Comparison of ENCODE assay signal across 11 cellular contexts in the genomic region with DNA sequence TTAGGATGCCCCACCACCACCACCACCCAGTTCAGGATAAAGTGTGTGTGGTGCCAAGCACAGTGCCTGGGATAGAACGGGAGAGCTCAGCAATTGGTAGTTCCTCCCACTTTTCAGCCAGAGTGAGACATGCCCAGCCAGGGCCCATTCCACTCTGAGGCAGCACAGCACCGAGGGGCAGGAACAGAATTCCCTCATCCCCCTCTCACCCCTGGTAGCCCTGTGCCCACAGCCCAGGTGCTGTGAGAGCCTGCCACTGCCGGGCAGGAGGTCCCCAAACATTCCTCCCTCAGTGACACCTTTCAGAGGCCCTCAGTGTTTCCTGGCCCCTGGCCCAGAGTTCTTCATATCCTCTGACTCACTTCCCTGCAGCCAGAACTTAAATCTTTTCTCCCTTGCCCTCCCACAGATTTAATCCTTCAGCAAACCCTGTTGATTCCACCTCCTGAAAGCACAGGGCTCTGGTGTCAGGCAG. TPM values are rescaled to one million over a fixed set of nuclear protein-coding genes. Genes with fewer than 3 reads are reported as not detected.
DNase-seq lines count a peak whose midpoint lies in the region; ATAC-seq and TF ChIP-seq lines count a peak whose summit lies in the region.
"Had no signal": no experiment of that assay in that cellular context is flagged by ENCODE, and none has a peak within 500 bp of the region (broad histone marks: within the 10 kb centered on the region; RNA-seq: fewer than 3 reads in every experiment).

No MANE protein-coding gene starts in this region.

- peak overlapping the region; percentile 46 for H3K4me3 Mint-ChIP-seq in HFFc6
- H3K4me3 Mint-ChIP-seq: CD4-positive, alpha-beta memory T cell had no signal

- H3K9me3 ChIP-seq in AG04450 (ENCODE audit: control insufficient read depth, insufficient read depth, low read length): no peaks in the 10 kb centered on the region
- H3K9me3 ChIP-seq: colonic mucosa had no signal

- H3K4me3 ChIP-seq in AG04450 (ENCODE audit: low read depth, low read length): no peak overlapping the region
- H3K4me3 ChIP-seq: colonic mucosa had no signal

- H3K27ac ChIP-seq in AG04450 (ENCODE audit: low read depth, low read length): peak overlapping the region; percentile 47
- H3K27ac ChIP-seq: colonic mucosa had no signal

- H3K9me3 Mint-ChIP-seq in HFFc6: no peaks in the 10 kb centered on the region
- H3K9me3 Mint-ChIP-seq: CD4-positive, alpha-beta memory T cell had no signal

- POLR2A ChIA-PET in AG04450 (lab: Yijun Ruan, JAX): no interaction called here

- H3K27ac Mint-ChIP-seq in HFFc6: peak overlapping the region; percentile 82
- H3K27ac Mint-ChIP-seq: CD4-positive, alpha-beta memory T cell had no signal

- no peaks in the 10 kb centered on the region for H3K27me3 ChIP-seq in AG04450 (ENCODE audit: control insufficient read depth, insufficient read depth, low read length)
- H3K27me3 ChIP-seq: colonic mucosa had no signal

- H3K27me3 Mint-ChIP-seq in HFFc6 (ENCODE audit: insufficient read depth): peaks cover 5% of the 10 kb centered on the region; the same call in 1 of the 2 replicates
- H3K27me3 Mint-ChIP-seq: CD4-positive, alpha-beta memory T cell had no signal

- no peaks in the 10 kb centered on the region for H3K36me3 Mint-ChIP-seq in HFFc6 (ENCODE audit: low read depth)
- H3K36me3 Mint-ChIP-seq: CD4-positive, alpha-beta memory T cell had no signal

- H3K4me1 Mint-ChIP-seq in HFFc6 (ENCODE audit: low read depth): peaks cover 56% of the 10 kb centered on the region

- DNase-seq in AG04450 (ENCODE audit: low read depth, low spot score): peak; percentile 29
- peak; percentile 63 for DNase-seq in HFFc6
- DNase-seq in amniotic epithelial cell (ENCODE audit: low read depth): peak; percentile 77
- peak; percentile 39 for DNase-seq in kidney glomerular epithelial cell (lab: John Stamatoyannopoulos, UW)
- no peak for DNase-seq in DMS153 (lab: John Stamatoyannopoulos, UW)
- DNase-seq in NCI-H146 treated with DMSO at 0.1 percent for 48 hours (lab: John Stamatoyannopoulos, UW; ENCODE audit: unreplicated experiment): no peak
- no peak for DNase-seq in NCI-H2029 (lab: John Stamatoyannopoulos, UW)

- ATAC-seq in GM19035 (IDR thresholded peaks at IDR 0.05; ENCODE audit: unreplicated experiment): no peak

- TF ChIP-seq CTCF in AG04450 (IDR thresholded peaks at IDR 0.05; ENCODE audit: low read depth, low read length) (no peak), HFFc6 (IDR thresholded peaks at IDR 0.05) (no peak)

- CTCF ChIA-PET in AG04450 (lab: Charles Lee): interaction anchor here (0.8 to 3.4 kb wide), 25 partner anchors 8 to 999 kb away, joined by 3 to 34 read pairs (median 4); partner anchors contain the start of genes RBM41 and RIPPLY1

RNA-seq across cellular contexts. Expression of gene RIPPLY1, which starts 8.1 kb away (rescaled TPM):
- not detected in 2 replicates for polyA plus RNA-seq in AG04450 (2011; rRNA removed)
- polyA minus RNA-seq in AG04450 (2011; rRNA and poly(A)+ RNA removed): not detected in 2 replicates
- not detected for total RNA-seq in HFFc6 (2021; fragmentation: NEBNext Ultra II Directional; extraction: Animal tissue kit (Norgen Biotek cat#: 25700))
- total RNA-seq: CD4-positive, alpha-beta memory T cell; colonic mucosa; T-helper 1 cell treated with Interleukin-12 subunit alpha and Interleukin-12 subunit beta and Interleukin-4 antibody, amounts not matched to agents 30 ng/mL and 1 ng/mL, for 36 hours had no signal
- polyA plus RNA-seq: CD4-positive, alpha-beta memory T cell had no signal

RNA-seq across cellular contexts. Expression of gene CLDN2, which starts 25.2 kb away (rescaled TPM):
- 0.04 TPM in 1 of 2 replicates, not detected in the other for polyA plus RNA-seq in AG04450 (2011; rRNA removed)
- not detected in 2 replicates for polyA minus RNA-seq in AG04450 (2011; rRNA and poly(A)+ RNA removed)
- total RNA-seq in HFFc6 (2021; fragmentation: NEBNext Ultra II Directional; extraction: Animal tissue kit (Norgen Biotek cat#: 25700)): not detected
- total RNA-seq: CD4-positive, alpha-beta memory T cell; T-helper 1 cell treated with Interleukin-12 subunit alpha and Interleukin-12 subunit beta and Interleukin-4 antibody, amounts not matched to agents 30 ng/mL and 1 ng/mL, for 36 hours had no signal

Comparison
In these comparisons a context has a peak if more than half of its experiments do, and no peak if none do; other contexts are left out.
1. DNase-seq: peak in AG04450 (single experiment), HFFc6 (single experiment), amniotic epithelial cell (single experiment) and kidney glomerular epithelial cell (single experiment); none in DMS153 (single experiment), NCI-H146 treated with DMSO at 0.1 percent for 48 hours (single experiment) and NCI-H2029 (single experiment).